In the genomic region with DNA sequence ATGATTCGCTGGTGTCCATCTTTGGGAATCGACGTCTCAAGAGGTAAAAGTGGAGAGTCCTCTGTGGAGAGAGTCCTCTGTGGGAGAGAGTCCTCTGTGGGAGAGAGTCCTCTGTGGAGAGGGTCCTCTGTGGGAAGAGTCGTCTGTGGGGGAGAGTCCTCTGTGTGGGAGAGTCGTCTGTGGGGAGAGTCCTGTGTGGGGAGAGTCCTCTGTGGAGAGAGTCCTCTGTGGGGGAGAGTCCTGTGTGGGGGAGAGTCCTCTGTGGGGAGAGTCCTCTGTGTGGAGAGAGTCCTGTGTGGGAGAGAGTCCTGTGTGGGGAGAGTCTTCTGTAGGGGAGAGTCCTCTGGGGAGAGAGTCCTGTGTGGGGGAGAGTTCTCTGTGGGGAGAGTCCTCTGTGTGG, we compare ENCODE assay signal across 14 cellular contexts. TPM values are rescaled to one million over a fixed set of nuclear protein-coding genes. Genes with fewer than 3 reads are reported as not detected.
DNase-seq lines count a peak whose midpoint lies in the region; ATAC-seq and TF ChIP-seq lines count a peak whose summit lies in the region.
"Had no signal": no experiment of that assay in that cellular context is flagged by ENCODE, and none has a peak within 500 bp of the region (broad histone marks: within the 10 kb centered on the region; RNA-seq: fewer than 3 reads in every experiment).

No MANE protein-coding gene starts in this region.

- TF ChIP-seq POLR2A in right lobe of liver (IDR thresholded peaks at IDR 0.05) = no peak

- peak overlapping the region; percentile 27 for H3K27ac Mint-ChIP-seq in activated naive CD8-positive, alpha-beta T cell treated with anti-CD3 and anti-CD28 coated beads for 36 hours
- no peak overlapping the region for H3K27ac Mint-ChIP-seq in activated naive CD8-positive, alpha-beta T cell treated with anti-CD3 and anti-CD28 coated beads, Interleukin-2, amount 50 U/mL, for 24 hours
- H3K27ac Mint-ChIP-seq in nephron = peak overlapping the region in 1 of 3 experiments; percentile 29
- H3K27ac Mint-ChIP-seq: activated naive CD4-positive, alpha-beta T cell treated with anti-CD3 and anti-CD28 coated beads for 36 hours had no signal

- H3K27me3 Mint-ChIP-seq in activated naive CD8-positive, alpha-beta T cell treated with anti-CD3 and anti-CD28 coated beads for 36 hours = no peaks in the 10 kb centered on the region
- H3K27me3 Mint-ChIP-seq in activated naive CD8-positive, alpha-beta T cell treated with anti-CD3 and anti-CD28 coated beads, Interleukin-2, amount 50 U/mL, for 24 hours = no peaks in the 10 kb centered on the region
- no peaks in the 10 kb centered on the region for H3K27me3 Mint-ChIP-seq in nephron (ENCODE audit: low read depth)
- H3K27me3 Mint-ChIP-seq: stimulated activated naive CD8-positive, alpha-beta T cell treated with anti-CD3 and anti-CD28 coated beads, Interleukin-15, amount 100 ng/mL, for 72 hours had no signal

- in situ Hi-C loops in G401 (cut with HindIII; ENCODE audit: low sequenced_read_pairs) = no loop called here

- H3K4me3 Mint-ChIP-seq in activated naive CD8-positive, alpha-beta T cell treated with anti-CD3 and anti-CD28 coated beads for 36 hours = no peak overlapping the region
- H3K4me3 Mint-ChIP-seq in activated naive CD8-positive, alpha-beta T cell treated with anti-CD3 and anti-CD28 coated beads, Interleukin-2, amount 50 U/mL, for 24 hours = no peak overlapping the region
- peak overlapping the region; percentile 64 to 77 (median 76) for H3K4me3 Mint-ChIP-seq in nephron
- H3K4me3 Mint-ChIP-seq: activated naive CD4-positive, alpha-beta T cell treated with anti-CD3 and anti-CD28 coated beads for 36 hours; stimulated activated naive CD8-positive, alpha-beta T cell treated with anti-CD3 and anti-CD28 coated beads, Interleukin-15, amount 100 ng/mL, for 72 hours had no signal

- TF ChIP-seq CTCF in nephron (IDR thresholded peaks at IDR 0.05; ENCODE audit: unreplicated experiment in 3 of 3) = no peak
- TF ChIP-seq CTCF in right lobe of liver (IDR thresholded peaks at IDR 0.05) = no peak

- DNase-seq in activated naive CD8-positive, alpha-beta T cell treated with anti-CD3 and anti-CD28 coated beads for 36 hours = no peak
- DNase-seq in activated naive CD8-positive, alpha-beta T cell treated with anti-CD3 and anti-CD28 coated beads, Interleukin-2, amount 50 U/mL, for 24 hours = no peak
- no peak for DNase-seq in right lobe of liver
- no peak for DNase-seq in G401 (ENCODE audit: low spot score)
- no peak for DNase-seq in GM03348 (ENCODE audit: low spot score)
- DNase-seq in CD1c-positive myeloid dendritic cell (ENCODE audit: extremely low spot score) = no peak
- DNase-seq: activated CD4-positive, alpha-beta T cell treated with anti-CD3 and anti-CD28 coated beads, Interleukin-2, amount 50 U/mL, for 48 hours; activated naive CD4-positive, alpha-beta T cell treated with anti-CD3 and anti-CD28 coated beads for 36 hours; caudate nucleus; NCI-H187 treated with DMSO at 0.1 percent for 48 hours; NCI-H526; stimulated activated naive CD8-positive, alpha-beta T cell treated with anti-CD3 and anti-CD28 coated beads, Interleukin-15, amount 100 ng/mL, for 72 hours had no signal

- H3K27ac ChIP-seq in duodenal mucosa (ENCODE audit: low read depth, low read length) = no peak overlapping the region
- no peak overlapping the region for H3K27ac ChIP-seq in right lobe of liver

- H3K36me3 ChIP-seq in duodenal mucosa (ENCODE audit: control insufficient read depth in 1 of 2, insufficient read depth in 2 of 2, low read length in 2 of 2) = peaks cover 6 to 9% of the 10 kb centered on the region in 2 donors
- no peaks in the 10 kb centered on the region for H3K36me3 ChIP-seq in right lobe of liver

- intact Hi-C loops in right lobe of liver (cut with DNase I) = no loop called here

- H3K9me3 ChIP-seq in duodenal mucosa (ENCODE audit: control insufficient read depth in 1 of 2, low read length in 2 of 2) = no peaks in the 10 kb centered on the region
- H3K9me3 ChIP-seq in right lobe of liver = no peaks in the 10 kb centered on the region

- H3K4me1 ChIP-seq in duodenal mucosa (ENCODE audit: control insufficient read depth in 1 of 2, insufficient read depth in 2 of 2, low read length in 2 of 2) (peaks cover 27 to 39% of the 10 kb centered on the region in 2 donors), right lobe of liver (peaks cover 0 to 13% (median 7%) of the 10 kb centered on the region in 4 donors)

- H3K27me3 ChIP-seq in duodenal mucosa (ENCODE audit: control insufficient read depth in 1 of 2, insufficient read depth in 2 of 2, low read length in 2 of 2) (no peaks in the 10 kb centered on the region), right lobe of liver (no peaks in the 10 kb centered on the region)

- H3K4me3 ChIP-seq in duodenal mucosa (ENCODE audit: low read depth in 1 of 2, low read length in 2 of 2) (no peak overlapping the region), right lobe of liver (no peak overlapping the region)

- H3K9ac ChIP-seq in duodenal mucosa (ENCODE audit: low read depth in 1 of 2, low read length in 2 of 2) = peak overlapping the region; percentile 39 to 47

- 91% methylated on average over 5 of the region's 5 CpGs for WGBS in right lobe of liver (ENCODE audit: insufficient coverage, low coverage, low lambda C conversion rate, missing lambda C conversion rate)

- peaks cover 27% of the 10 kb centered on the region for H3K36me3 Mint-ChIP-seq in activated naive CD8-positive, alpha-beta T cell treated with anti-CD3 and anti-CD28 coated beads for 36 hours
- H3K36me3 Mint-ChIP-seq in activated naive CD8-positive, alpha-beta T cell treated with anti-CD3 and anti-CD28 coated beads, Interleukin-2, amount 50 U/mL, for 24 hours (ENCODE audit: low read depth) = peaks cover 28% of the 10 kb centered on the region
- peaks cover 9% of the 10 kb centered on the region for H3K36me3 Mint-ChIP-seq in nephron (ENCODE audit: low read depth)

- no peaks in the 10 kb centered on the region for H3K9me3 Mint-ChIP-seq in activated naive CD8-positive, alpha-beta T cell treated with anti-CD3 and anti-CD28 coated beads for 36 hours
- no peaks in the 10 kb centered on the region for H3K9me3 Mint-ChIP-seq in activated naive CD8-positive, alpha-beta T cell treated with anti-CD3 and anti-CD28 coated beads, Interleukin-2, amount 50 U/mL, for 24 hours
- no peaks in the 10 kb centered on the region for H3K9me3 Mint-ChIP-seq in nephron
- H3K9me3 Mint-ChIP-seq: activated naive CD4-positive, alpha-beta T cell treated with anti-CD3 and anti-CD28 coated beads for 36 hours; stimulated activated naive CD8-positive, alpha-beta T cell treated with anti-CD3 and anti-CD28 coated beads, Interleukin-15, amount 100 ng/mL, for 72 hours had no signal

- no peak for ATAC-seq in activated naive CD8-positive, alpha-beta T cell treated with anti-CD3 and anti-CD28 coated beads, Interleukin-2, amount 50 U/mL, for 24 hours
- no peak for ATAC-seq in right lobe of liver
- ATAC-seq: stimulated activated naive CD8-positive, alpha-beta T cell treated with anti-CD3 and anti-CD28 coated beads, Interleukin-15, amount 100 ng/mL, for 72 hours had no signal

- H3K4me1 Mint-ChIP-seq in activated naive CD8-positive, alpha-beta T cell treated with anti-CD3 and anti-CD28 coated beads for 36 hours = peaks cover 33% of the 10 kb centered on the region
- H3K4me1 Mint-ChIP-seq in activated naive CD8-positive, alpha-beta T cell treated with anti-CD3 and anti-CD28 coated beads, Interleukin-2, amount 50 U/mL, for 24 hours = peaks cover 23% of the 10 kb centered on the region
- peaks cover 16% of the 10 kb centered on the region for H3K4me1 Mint-ChIP-seq in nephron

RNA-seq across cellular contexts. Expression of gene PRDX5, which starts 3.1 kb away (rescaled TPM):
- 100 to 1,000 TPM; 111 to 116 TPM for total RNA-seq in activated naive CD8-positive, alpha-beta T cell treated with anti-CD3 and anti-CD28 coated beads for 36 hours
- 100 to 1,000 TPM in 2 of 6 experiments, 10 to 100 TPM in 4; 84.0 to 172 (median 89.3) TPM for total RNA-seq in right lobe of liver
- total RNA-seq in G401 (2014; rRNA removed; shearing (Covaris generic)) = 341 and 414 TPM in 2 replicates

RNA-seq across cellular contexts. Expression of gene TRMT112, which starts 3.7 kb away (rescaled TPM):
- 100 to 1,000 TPM; 235 to 248 TPM for total RNA-seq in activated naive CD8-positive, alpha-beta T cell treated with anti-CD3 and anti-CD28 coated beads for 36 hours
- 100 to 1,000 TPM in 2 of 6 experiments, 10 to 100 TPM in 4; 58.0 to 122 (median 85.3) TPM for total RNA-seq in right lobe of liver
- 313 and 472 TPM in 2 replicates for total RNA-seq in G401 (2014; rRNA removed; shearing (Covaris generic))

RNA-seq across cellular contexts. Expression of gene ESRRA, which starts 15.7 kb away (rescaled TPM):
- 10 to 100 TPM; 46.5 to 46.9 TPM for total RNA-seq in activated naive CD8-positive, alpha-beta T cell treated with anti-CD3 and anti-CD28 coated beads for 36 hours
- total RNA-seq in right lobe of liver = 10 to 100 TPM; 28.5 to 82.6 (median 47.7) TPM
- total RNA-seq in G401 (2014; rRNA removed; shearing (Covaris generic)) = 42.0 and 75.5 TPM in 2 replicates

RNA-seq across cellular contexts. Expression of gene CCDC88B, which starts 19.0 kb away (rescaled TPM):
- 10 to 100 TPM; 73.5 to 74.5 TPM for total RNA-seq in activated naive CD8-positive, alpha-beta T cell treated with anti-CD3 and anti-CD28 coated beads for 36 hours
- 10 to 100 TPM in 1 of 6 experiments, 1 to 10 TPM in 5; 2.4 to 10.6 (median 4.9) TPM for total RNA-seq in right lobe of liver
- 15.1 and 26.6 TPM in 2 replicates for total RNA-seq in G401 (2014; rRNA removed; shearing (Covaris generic))

RNA-seq across cellular contexts. Expression of gene CATSPERZ, which starts 20.9 kb away (rescaled TPM):
- total RNA-seq in activated naive CD8-positive, alpha-beta T cell treated with anti-CD3 and anti-CD28 coated beads for 36 hours = not detected
- not detected for total RNA-seq in right lobe of liver
- not detected in 2 replicates for total RNA-seq in G401 (2014; rRNA removed; shearing (Covaris generic))

Comparison
In these comparisons a context has a peak if more than half of its experiments do, and no peak if none do; other contexts are left out.
1. H3K4me3 Mint-ChIP-seq: peak in nephron (3 of 3); none in activated naive CD8-positive, alpha-beta T cell treated with anti-CD3 and anti-CD28 coated beads for 36 hours (single experiment) and activated naive CD8-positive, alpha-beta T cell treated with anti-CD3 and anti-CD28 coated beads, Interleukin-2, amount 50 U/mL, for 24 hours (single experiment).